Comparison of ENCODE assay signal across 1 cellular context in the genomic region with DNA sequence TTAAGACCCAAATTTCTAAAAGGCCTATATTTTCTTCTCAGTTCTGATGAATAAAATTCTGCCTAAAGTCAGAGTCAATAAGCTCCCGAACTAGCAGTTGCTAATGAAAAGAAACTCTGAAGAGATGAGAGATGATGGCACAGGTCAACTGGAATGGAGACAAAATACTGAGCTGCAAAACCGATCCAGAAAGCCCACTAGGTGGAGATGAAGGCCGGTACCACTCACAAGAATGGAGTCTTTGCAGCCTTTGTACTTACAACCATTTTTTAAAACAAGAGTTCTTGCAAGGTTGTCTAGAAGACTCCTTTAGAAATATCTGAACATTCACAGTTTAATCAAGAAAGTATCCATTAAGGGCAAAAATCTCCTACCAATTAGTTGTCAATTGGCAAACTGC.
TF ChIP-seq lines count a peak whose summit lies in the region.

No MANE protein-coding gene starts in this region.

TF ChIP-seq in SK-N-SH treated with all-trans-retinoic acid at 6 μM for 48 hours, 23 proteins besides CTCF, POLR2A, EP300 and RAD21 (continued from another document):
- TF ChIP-seq RARB (CRISPR knock-in tag; IDR thresholded peaks at IDR 0.05), result no peak
- TF ChIP-seq PPARA (CRISPR knock-in tag; IDR thresholded peaks at IDR 0.05; ENCODE audit: borderline replicate concordance), result no peak
- no peak for TF ChIP-seq GLIS3 (CRISPR knock-in tag; IDR thresholded peaks at IDR 0.05)
- TF ChIP-seq, protein P1, sequence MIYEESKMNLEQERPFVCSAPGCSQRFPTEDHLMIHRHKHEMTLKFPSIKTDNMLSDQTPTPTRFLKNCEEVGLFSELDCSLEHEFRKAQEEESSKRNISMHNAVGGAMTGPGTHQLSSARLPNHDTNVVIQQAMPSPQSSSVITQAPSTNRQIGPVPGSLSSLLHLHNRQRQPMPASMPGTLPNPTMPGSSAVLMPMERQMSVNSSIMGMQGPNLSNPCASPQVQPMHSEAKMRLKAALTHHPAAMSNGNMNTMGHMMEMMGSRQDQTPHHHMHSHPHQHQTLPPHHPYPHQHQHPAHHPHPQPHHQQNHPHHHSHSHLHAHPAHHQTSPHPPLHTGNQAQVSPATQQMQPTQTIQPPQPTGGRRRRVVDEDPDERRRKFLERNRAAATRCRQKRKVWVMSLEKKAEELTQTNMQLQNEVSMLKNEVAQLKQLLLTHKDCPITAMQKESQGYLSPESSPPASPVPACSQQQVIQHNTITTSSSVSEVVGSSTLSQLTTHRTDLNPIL (CRISPR knock-in tag; IDR thresholded peaks at IDR 0.05; ENCODE audit: low read depth), result no peak
